Comparison of ENCODE assay signal across 8 cellular contexts in genomic region chr22:46737976-46738641, GRCh38. TPM values are rescaled to one million over a fixed set of nuclear protein-coding genes. Genes with fewer than 3 reads are reported as not detected.
DNase-seq lines count a peak whose midpoint lies in the region; ATAC-seq and TF ChIP-seq lines count a peak whose summit lies in the region.

A gene with protein sequence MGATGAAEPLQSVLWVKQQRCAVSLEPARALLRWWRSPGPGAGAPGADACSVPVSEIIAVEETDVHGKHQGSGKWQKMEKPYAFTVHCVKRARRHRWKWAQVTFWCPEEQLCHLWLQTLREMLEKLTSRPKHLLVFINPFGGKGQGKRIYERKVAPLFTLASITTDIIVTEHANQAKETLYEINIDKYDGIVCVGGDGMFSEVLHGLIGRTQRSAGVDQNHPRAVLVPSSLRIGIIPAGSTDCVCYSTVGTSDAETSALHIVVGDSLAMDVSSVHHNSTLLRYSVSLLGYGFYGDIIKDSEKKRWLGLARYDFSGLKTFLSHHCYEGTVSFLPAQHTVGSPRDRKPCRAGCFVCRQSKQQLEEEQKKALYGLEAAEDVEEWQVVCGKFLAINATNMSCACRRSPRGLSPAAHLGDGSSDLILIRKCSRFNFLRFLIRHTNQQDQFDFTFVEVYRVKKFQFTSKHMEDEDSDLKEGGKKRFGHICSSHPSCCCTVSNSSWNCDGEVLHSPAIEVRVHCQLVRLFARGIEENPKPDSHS (minus strand): TSS chr22:46738252. CDS start chr22:46738148, 104 bp downstream.

- H3K9me3 ChIP-seq in MG63 (no peaks in the 10 kb centered on the region), mammary epithelial cell (replicated peaks; ENCODE audit: insufficient read depth, low read length) (no peaks in the 10 kb centered on the region), iPS-18c (ENCODE audit: control insufficient read depth, insufficient read depth, low read length) (no peaks in the 10 kb centered on the region), sigmoid colon (no peaks in the 10 kb centered on the region)

- H3K27me3 ChIP-seq in MG63 (no peaks in the 10 kb centered on the region), mammary epithelial cell (ENCODE audit: insufficient read depth, low read length) (no peaks in the 10 kb centered on the region), sigmoid colon (no peaks in the 10 kb centered on the region)

- no peak for ATAC-seq in GM21367 (IDR thresholded peaks at IDR 0.05; ENCODE audit: unreplicated experiment)

- TF ChIP-seq CTCF in VCaP (conservative IDR thresholded peaks at IDR 0.05) (no peak), mammary epithelial cell (conservative IDR thresholded peaks at IDR 0.05 in 1 of 2, IDR thresholded peaks at IDR 0.05 in 1 of 2; ENCODE audit: extremely low read depth in 1 of 2, insufficient read depth in 1 of 2, low read depth in 1 of 2, low read length in 2 of 2) (no peak), sigmoid colon (IDR thresholded peaks at IDR 0.05) (no peak)

- CTCF ChIA-PET in mammary epithelial cell (lab: Charles Lee; ENCODE audit: low non-redundant PET), result no interaction called here

- H3K4me1 ChIP-seq in mammary epithelial cell (ENCODE audit: insufficient read depth, low read length), result peaks cover 19% of the 10 kb centered on the region
- peaks cover 0 to 64% (median 58%) of the 10 kb centered on the region in 4 donors for H3K4me1 ChIP-seq in sigmoid colon

- H3K27ac ChIP-seq in VCaP (peak within 1 kb of the TSS; percentile 47; the same call in 1 of the 2 replicates), mammary epithelial cell (ENCODE audit: insufficient read depth, low read depth, low read length) (no peak within 1 kb of the TSS), sigmoid colon (peak within 1 kb of the TSS; percentile 81 to 90 (median 85))

- dilution Hi-C loops in mammary epithelial cell (cut with HindIII; ENCODE audit: low sequenced_read_pairs), result no loop called here

- peak in 1 of 2 donors; percentile 39 for TF ChIP-seq POLR2A in sigmoid colon (IDR thresholded peaks at IDR 0.05)

- 2% methylated on average over 13 of the region's 99 CpGs for WGBS in mammary epithelial cell (ENCODE audit: low coverage, missing lambda C conversion rate)
- WGBS in sigmoid colon, 2 donors, result 0 to 1% methylated on average over 99 of the region's 99 CpGs

- peak within 1 kb of the TSS; percentile 68 for H3K4me3 ChIP-seq in MG63
- H3K4me3 ChIP-seq in mammary epithelial cell (replicated peaks in 1 of 3; ENCODE audit: insufficient read depth in 1 of 3, low read depth in 2 of 3, low read length in 3 of 3), result peak within 1 kb of the TSS; percentile 49 to 66 (median 65)
- peak within 1 kb of the TSS; percentile 81 for H3K4me3 ChIP-seq in iPS-18c (ENCODE audit: insufficient read depth, low read depth, low read length)
- peak within 1 kb of the TSS; percentile 59 to 94 (median 72) for H3K4me3 ChIP-seq in sigmoid colon

- peaks cover 37% of the 10 kb centered on the region for H3K79me2 ChIP-seq in mammary epithelial cell (ENCODE audit: insufficient read depth, low read length)

- in situ Hi-C loops in mammary epithelial cell (cut with MboI; ENCODE audit: low sequenced_read_pairs in 2 of 2), result no loop called here

- intact Hi-C loops in mammary epithelial cell (cut with micrococcal nuclease) (loop anchor here (2.0 kb wide), 1 partner anchor 21 kb away; no protein-coding TSS in a partner anchor), sigmoid colon (cut with DNase I) (no loop called here)

- peak within 1 kb of the TSS; percentile 74 for H2AFZ ChIP-seq in mammary epithelial cell (ENCODE audit: low read depth, low read length)

- H3K4me2 ChIP-seq in mammary epithelial cell (ENCODE audit: insufficient read depth, low read depth, low read length), result peak within 1 kb of the TSS; percentile 66

- TF ChIP-seq EP300 in sigmoid colon (IDR thresholded peaks at IDR 0.05), result no peak

- no peaks in the 10 kb centered on the region for H4K20me1 ChIP-seq in mammary epithelial cell (ENCODE audit: insufficient read depth, low read length)

- H3K9ac ChIP-seq in mammary epithelial cell (ENCODE audit: insufficient read depth, low read length), result peak within 1 kb of the TSS; percentile 55

- no TSS peak for BruUV-seq in mammary epithelial cell (replicated peaks; lab: Mats Ljungman, UMichigan)

- H3K36me3 ChIP-seq in MG63, result no peaks in the 10 kb centered on the region; the same call in 1 of the 2 replicates
- H3K36me3 ChIP-seq in mammary epithelial cell (ENCODE audit: insufficient read depth, low read length), result no peaks in the 10 kb centered on the region
- no peaks in the 10 kb centered on the region for H3K36me3 ChIP-seq in sigmoid colon

- peak; percentile 16 to 21 for DNase-seq in AML-193 (lab: John Stamatoyannopoulos, UW)
- DNase-seq in GM19240 (ENCODE audit: insufficient read length, low spot score), result peak; percentile 68
- DNase-seq in MG63, result peak; percentile 76
- no peak for DNase-seq in mammary epithelial cell
- DNase-seq in sigmoid colon, result peak; percentile 92

RNA-seq across cellular contexts. Expression of the gene that starts here (rescaled TPM):
- total RNA-seq in MG63 (2014; rRNA removed; shearing (Covaris generic); ENCODE audit: low replicate concordance), result 23.6 and 30.1 TPM in 2 replicates
- total RNA-seq in mammary epithelial cell (10 to 100 TPM; 16.3 to 17.5 TPM), sigmoid colon (10 to 100 TPM; 23.9 to 45.5 (median 29.2) TPM)
- polyA plus RNA-seq in mammary epithelial cell (16.0 TPM), sigmoid colon (10 to 100 TPM; 26.1 to 29.5 (median 26.4) TPM)
- polyA minus RNA-seq in mammary epithelial cell, result 27.8 TPM
